ENCODE assay signal across 2 cellular contexts in the genomic region with DNA sequence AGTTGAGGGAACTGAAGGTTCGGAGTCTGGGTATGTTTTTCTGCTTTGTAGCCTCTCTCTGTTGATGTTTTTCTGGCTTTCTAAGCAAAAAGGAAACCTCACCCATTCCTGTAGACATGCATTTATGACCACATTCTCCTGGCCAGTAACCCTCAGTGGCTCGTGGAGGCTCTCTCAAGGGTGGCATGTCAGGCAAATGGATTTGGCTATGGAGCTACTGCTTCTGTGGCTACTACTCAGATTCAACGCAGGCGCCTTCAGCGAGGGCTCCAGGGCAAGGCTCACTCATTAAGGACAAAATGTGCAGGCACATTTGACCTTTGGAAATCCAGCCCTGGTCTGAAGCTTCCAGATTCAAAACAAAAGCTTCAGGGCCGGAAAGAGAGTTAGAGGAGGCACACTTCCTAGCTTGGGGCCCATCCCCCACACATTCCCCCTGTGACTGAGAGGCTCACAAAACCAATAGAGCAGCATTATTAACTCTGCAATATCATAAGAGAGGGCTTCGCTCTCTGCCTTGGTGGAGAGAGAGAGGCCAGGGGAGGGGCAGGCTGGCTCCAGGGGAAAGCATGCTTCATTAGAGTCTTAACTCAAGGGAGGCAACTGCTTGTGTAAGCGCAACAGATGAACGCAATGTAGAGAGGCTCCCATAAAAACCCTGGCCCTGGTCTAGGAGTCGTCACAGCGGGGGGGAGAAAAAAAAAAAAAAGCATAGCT.
TF ChIP-seq lines count a peak whose summit lies in the region.

No MANE protein-coding gene starts in this region.

TF ChIP-seq in liver, 16 proteins besides CTCF, POLR2A, EP300 and RAD21:
- TF ChIP-seq SP1 (IDR thresholded peaks at IDR 0.05): peak; percentile 69
- TF ChIP-seq NR2F2 (IDR thresholded peaks at IDR 0.05): peak; percentile 99
- TF ChIP-seq RXRA (IDR thresholded peaks at IDR 0.05): peak; percentile 20 to 66
- TF ChIP-seq EGR1 (IDR thresholded peaks at IDR 0.05; ENCODE audit: low read depth in 2 of 2): no peak
- TF ChIP-seq HNF4A (conservative IDR thresholded peaks at IDR 0.05): peak in 1 of 2 donors; percentile 20
- TF ChIP-seq HNF4G (IDR thresholded peaks at IDR 0.05): no peak
- TF ChIP-seq YY1 (IDR thresholded peaks at IDR 0.05): peak; percentile 10

TF ChIP-seq in HepG2, 621 proteins besides CTCF, POLR2A, EP300 and RAD21:
- TF ChIP-seq CREB1 (IDR thresholded peaks at IDR 0.05) (no peak), CREB1 (CRISPR knock-in tag; IDR thresholded peaks at IDR 0.05) (no peak), SMARCE1 (IDR thresholded peaks at IDR 0.05; ENCODE audit: borderline replicate concordance) (no peak), GTF2F1 (IDR thresholded peaks at IDR 0.05; ENCODE audit: low read length) (no peak), RFX3 (CRISPR knock-in tag; IDR thresholded peaks at IDR 0.05) (no peak), BORCS8-MEF2B (CRISPR knock-in tag; IDR thresholded peaks at IDR 0.05) (no peak), ZNF383 (CRISPR knock-in tag; IDR thresholded peaks at IDR 0.05; ENCODE audit: borderline replicate concordance) (no peak), ZFP82 (CRISPR knock-in tag; IDR thresholded peaks at IDR 0.05; ENCODE audit: borderline replicate concordance) (no peak), TBX2 (CRISPR knock-in tag; IDR thresholded peaks at IDR 0.05; ENCODE audit: borderline replicate concordance) (no peak), TCF7 (IDR thresholded peaks at IDR 0.05; ENCODE audit: low read depth) (no peak), ZNF224 (CRISPR knock-in tag; IDR thresholded peaks at IDR 0.05) (no peak), ZEB1 (IDR thresholded peaks at IDR 0.05; ENCODE audit: insufficient replicate concordance, low read depth) (no peak), ZBTB21 (CRISPR knock-in tag; IDR thresholded peaks at IDR 0.05) (no peak)
- TF ChIP-seq, protein P1, sequence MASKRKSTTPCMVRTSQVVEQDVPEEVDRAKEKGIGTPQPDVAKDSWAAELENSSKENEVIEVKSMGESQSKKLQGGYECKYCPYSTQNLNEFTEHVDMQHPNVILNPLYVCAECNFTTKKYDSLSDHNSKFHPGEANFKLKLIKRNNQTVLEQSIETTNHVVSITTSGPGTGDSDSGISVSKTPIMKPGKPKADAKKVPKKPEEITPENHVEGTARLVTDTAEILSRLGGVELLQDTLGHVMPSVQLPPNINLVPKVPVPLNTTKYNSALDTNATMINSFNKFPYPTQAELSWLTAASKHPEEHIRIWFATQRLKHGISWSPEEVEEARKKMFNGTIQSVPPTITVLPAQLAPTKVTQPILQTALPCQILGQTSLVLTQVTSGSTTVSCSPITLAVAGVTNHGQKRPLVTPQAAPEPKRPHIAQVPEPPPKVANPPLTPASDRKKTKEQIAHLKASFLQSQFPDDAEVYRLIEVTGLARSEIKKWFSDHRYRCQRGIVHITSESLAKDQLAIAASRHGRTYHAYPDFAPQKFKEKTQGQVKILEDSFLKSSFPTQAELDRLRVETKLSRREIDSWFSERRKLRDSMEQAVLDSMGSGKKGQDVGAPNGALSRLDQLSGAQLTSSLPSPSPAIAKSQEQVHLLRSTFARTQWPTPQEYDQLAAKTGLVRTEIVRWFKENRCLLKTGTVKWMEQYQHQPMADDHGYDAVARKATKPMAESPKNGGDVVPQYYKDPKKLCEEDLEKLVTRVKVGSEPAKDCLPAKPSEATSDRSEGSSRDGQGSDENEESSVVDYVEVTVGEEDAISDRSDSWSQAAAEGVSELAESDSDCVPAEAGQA (IDR thresholded peaks at IDR 0.05; ENCODE audit: low read depth): no peak
- TF ChIP-seq, protein P1 (CRISPR knock-in tag; IDR thresholded peaks at IDR 0.05; ENCODE audit: borderline replicate concordance): no peak
- TF ChIP-seq, protein P2, sequence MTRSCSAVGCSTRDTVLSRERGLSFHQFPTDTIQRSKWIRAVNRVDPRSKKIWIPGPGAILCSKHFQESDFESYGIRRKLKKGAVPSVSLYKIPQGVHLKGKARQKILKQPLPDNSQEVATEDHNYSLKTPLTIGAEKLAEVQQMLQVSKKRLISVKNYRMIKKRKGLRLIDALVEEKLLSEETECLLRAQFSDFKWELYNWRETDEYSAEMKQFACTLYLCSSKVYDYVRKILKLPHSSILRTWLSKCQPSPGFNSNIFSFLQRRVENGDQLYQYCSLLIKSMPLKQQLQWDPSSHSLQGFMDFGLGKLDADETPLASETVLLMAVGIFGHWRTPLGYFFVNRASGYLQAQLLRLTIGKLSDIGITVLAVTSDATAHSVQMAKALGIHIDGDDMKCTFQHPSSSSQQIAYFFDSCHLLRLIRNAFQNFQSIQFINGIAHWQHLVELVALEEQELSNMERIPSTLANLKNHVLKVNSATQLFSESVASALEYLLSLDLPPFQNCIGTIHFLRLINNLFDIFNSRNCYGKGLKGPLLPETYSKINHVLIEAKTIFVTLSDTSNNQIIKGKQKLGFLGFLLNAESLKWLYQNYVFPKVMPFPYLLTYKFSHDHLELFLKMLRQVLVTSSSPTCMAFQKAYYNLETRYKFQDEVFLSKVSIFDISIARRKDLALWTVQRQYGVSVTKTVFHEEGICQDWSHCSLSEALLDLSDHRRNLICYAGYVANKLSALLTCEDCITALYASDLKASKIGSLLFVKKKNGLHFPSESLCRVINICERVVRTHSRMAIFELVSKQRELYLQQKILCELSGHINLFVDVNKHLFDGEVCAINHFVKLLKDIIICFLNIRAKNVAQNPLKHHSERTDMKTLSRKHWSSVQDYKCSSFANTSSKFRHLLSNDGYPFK (CRISPR knock-in tag; IDR thresholded peaks at IDR 0.05; ENCODE audit: borderline replicate concordance): no peak
- TF ChIP-seq, protein P3, sequence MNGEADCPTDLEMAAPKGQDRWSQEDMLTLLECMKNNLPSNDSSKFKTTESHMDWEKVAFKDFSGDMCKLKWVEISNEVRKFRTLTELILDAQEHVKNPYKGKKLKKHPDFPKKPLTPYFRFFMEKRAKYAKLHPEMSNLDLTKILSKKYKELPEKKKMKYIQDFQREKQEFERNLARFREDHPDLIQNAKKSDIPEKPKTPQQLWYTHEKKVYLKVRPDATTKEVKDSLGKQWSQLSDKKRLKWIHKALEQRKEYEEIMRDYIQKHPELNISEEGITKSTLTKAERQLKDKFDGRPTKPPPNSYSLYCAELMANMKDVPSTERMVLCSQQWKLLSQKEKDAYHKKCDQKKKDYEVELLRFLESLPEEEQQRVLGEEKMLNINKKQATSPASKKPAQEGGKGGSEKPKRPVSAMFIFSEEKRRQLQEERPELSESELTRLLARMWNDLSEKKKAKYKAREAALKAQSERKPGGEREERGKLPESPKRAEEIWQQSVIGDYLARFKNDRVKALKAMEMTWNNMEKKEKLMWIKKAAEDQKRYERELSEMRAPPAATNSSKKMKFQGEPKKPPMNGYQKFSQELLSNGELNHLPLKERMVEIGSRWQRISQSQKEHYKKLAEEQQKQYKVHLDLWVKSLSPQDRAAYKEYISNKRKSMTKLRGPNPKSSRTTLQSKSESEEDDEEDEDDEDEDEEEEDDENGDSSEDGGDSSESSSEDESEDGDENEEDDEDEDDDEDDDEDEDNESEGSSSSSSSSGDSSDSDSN (CRISPR knock-in tag; IDR thresholded peaks at IDR 0.05): no peak
- TF ChIP-seq, protein P4, sequence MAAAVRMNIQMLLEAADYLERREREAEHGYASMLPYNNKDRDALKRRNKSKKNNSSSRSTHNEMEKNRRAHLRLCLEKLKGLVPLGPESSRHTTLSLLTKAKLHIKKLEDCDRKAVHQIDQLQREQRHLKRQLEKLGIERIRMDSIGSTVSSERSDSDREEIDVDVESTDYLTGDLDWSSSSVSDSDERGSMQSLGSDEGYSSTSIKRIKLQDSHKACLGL (CRISPR knock-in tag; IDR thresholded peaks at IDR 0.05): no peak
- TF ChIP-seq, protein P5, sequence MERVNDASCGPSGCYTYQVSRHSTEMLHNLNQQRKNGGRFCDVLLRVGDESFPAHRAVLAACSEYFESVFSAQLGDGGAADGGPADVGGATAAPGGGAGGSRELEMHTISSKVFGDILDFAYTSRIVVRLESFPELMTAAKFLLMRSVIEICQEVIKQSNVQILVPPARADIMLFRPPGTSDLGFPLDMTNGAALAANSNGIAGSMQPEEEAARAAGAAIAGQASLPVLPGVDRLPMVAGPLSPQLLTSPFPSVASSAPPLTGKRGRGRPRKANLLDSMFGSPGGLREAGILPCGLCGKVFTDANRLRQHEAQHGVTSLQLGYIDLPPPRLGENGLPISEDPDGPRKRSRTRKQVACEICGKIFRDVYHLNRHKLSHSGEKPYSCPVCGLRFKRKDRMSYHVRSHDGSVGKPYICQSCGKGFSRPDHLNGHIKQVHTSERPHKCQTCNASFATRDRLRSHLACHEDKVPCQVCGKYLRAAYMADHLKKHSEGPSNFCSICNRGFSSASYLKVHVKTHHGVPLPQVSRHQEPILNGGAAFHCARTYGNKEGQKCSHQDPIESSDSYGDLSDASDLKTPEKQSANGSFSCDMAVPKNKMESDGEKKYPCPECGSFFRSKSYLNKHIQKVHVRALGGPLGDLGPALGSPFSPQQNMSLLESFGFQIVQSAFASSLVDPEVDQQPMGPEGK (CRISPR knock-in tag; IDR thresholded peaks at IDR 0.05): no peak
- TF ChIP-seq, protein P6, sequence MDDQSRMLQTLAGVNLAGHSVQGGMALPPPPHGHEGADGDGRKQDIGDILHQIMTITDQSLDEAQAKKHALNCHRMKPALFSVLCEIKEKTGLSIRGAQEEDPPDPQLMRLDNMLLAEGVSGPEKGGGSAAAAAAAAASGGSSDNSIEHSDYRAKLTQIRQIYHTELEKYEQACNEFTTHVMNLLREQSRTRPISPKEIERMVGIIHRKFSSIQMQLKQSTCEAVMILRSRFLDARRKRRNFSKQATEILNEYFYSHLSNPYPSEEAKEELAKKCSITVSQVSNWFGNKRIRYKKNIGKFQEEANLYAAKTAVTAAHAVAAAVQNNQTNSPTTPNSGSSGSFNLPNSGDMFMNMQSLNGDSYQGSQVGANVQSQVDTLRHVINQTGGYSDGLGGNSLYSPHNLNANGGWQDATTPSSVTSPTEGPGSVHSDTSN (CRISPR knock-in tag; IDR thresholded peaks at IDR 0.05; ENCODE audit: borderline replicate concordance): no peak
